9 cellular contexts compared by ENCODE assay signal in the genomic region with DNA sequence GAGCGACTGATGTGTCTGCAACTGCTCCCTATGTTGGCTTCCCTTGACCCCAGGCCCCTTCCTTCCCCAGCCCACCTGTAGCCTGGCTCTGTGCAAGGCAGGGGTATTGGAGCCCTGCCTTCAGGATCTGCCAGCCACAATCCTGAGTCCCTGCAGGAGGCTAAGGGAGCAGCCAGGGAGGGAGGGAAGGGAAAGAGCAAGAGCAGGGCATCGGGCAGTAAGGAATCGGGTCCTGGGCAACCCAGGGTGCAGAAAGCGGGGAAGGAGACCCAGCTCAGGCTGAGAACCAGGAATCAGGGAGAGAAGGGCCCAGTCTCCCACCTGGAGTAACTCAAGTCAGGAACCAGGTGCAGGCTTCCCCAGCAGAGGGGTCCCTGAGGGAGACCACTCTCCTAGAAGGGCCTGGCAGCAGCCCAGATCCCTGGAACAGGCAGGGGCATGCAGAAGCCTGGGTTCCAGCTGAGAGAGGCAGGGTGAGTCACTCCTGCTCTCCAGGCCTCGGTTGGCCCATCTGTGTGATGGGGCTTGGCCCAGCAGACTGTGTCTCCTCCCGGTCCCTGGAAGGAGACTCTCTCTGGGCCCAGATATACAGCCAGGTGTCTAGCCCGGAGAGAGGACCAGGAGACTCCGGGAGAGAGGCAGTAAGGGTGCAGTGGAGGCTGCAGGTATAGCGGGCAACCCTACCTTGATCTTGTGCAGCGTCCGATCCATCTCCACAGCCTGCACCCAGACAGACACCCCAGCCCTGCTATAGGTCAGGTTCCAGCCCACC. TPM values are rescaled to one million over a fixed set of nuclear protein-coding genes. Genes with fewer than 3 reads are reported as not detected.
DNase-seq lines count a peak whose midpoint lies in the region; ATAC-seq and TF ChIP-seq lines count a peak whose summit lies in the region.
"Had no signal": no experiment of that assay in that cellular context is flagged by ENCODE, and none has a peak within 500 bp of the region (broad histone marks: within the 10 kb centered on the region; RNA-seq: fewer than 3 reads in every experiment).

No MANE protein-coding gene starts in this region.

- H3K27ac ChIP-seq in duodenal mucosa (ENCODE audit: low read depth, low read length), result peak overlapping the region; percentile 61

- H3K9ac ChIP-seq in duodenal mucosa (ENCODE audit: low read depth in 1 of 2, low read length in 2 of 2), result peak overlapping the region; percentile 65 to 83

- H3K27me3 ChIP-seq in duodenal mucosa (ENCODE audit: control insufficient read depth in 1 of 2, insufficient read depth in 2 of 2, low read length in 2 of 2), result no peaks in the 10 kb centered on the region

- H3K36me3 Mint-ChIP-seq in IgD-negative memory B cell, result no peaks in the 10 kb centered on the region
- H3K36me3 Mint-ChIP-seq in natural killer cell, result no peaks in the 10 kb centered on the region

- H3K9me3 ChIP-seq in duodenal mucosa (ENCODE audit: control insufficient read depth in 1 of 2, low read length in 2 of 2), result no peaks in the 10 kb centered on the region

- intact Hi-C loops in natural killer cell (cut with micrococcal nuclease), result no loop called here
- intact Hi-C loops in head of caudate nucleus (cut with DNase I), result no loop called here

- H3K4me3 Mint-ChIP-seq in IgD-negative memory B cell (peak overlapping the region; percentile 21 to 90 (median 80)), natural killer cell (peak overlapping the region; percentile 59)

- H3K27ac Mint-ChIP-seq in IgD-negative memory B cell, result peak overlapping the region in 1 of 3 donors; percentile 0
- H3K27ac Mint-ChIP-seq in natural killer cell, result peak overlapping the region in 1 of 2 donors; percentile 57

- H3K27me3 Mint-ChIP-seq in IgD-negative memory B cell, result no peaks in the 10 kb centered on the region
- peaks cover 0 to 7% of the 10 kb centered on the region in 2 donors for H3K27me3 Mint-ChIP-seq in natural killer cell (ENCODE audit: low read depth in 2 of 2)

- H3K9me3 Mint-ChIP-seq in IgD-negative memory B cell (no peaks in the 10 kb centered on the region), natural killer cell (no peaks in the 10 kb centered on the region)

- H3K4me1 ChIP-seq in duodenal mucosa (ENCODE audit: control insufficient read depth in 1 of 2, insufficient read depth in 2 of 2, low read length in 2 of 2), result peaks cover 76 to 86% of the 10 kb centered on the region in 2 donors

- H3K4me3 ChIP-seq in AG10803 (ENCODE audit: low read length) (peak overlapping the region; percentile 46), duodenal mucosa (ENCODE audit: low read depth in 1 of 2, low read length in 2 of 2) (peak overlapping the region; percentile 54 to 77)

- DNase-seq in AG10803 (ENCODE audit: low read depth) (no peak), natural killer cell (no peak), head of caudate nucleus (no peak), NCI-H2196 (lab: John Stamatoyannopoulos, UW; ENCODE audit: unreplicated experiment) (no peak)
- DNase-seq: anterior cingulate cortex had no signal

- H3K4me1 Mint-ChIP-seq in IgD-negative memory B cell, result peaks cover 12 to 21% (median 17%) of the 10 kb centered on the region in 3 donors
- peaks cover 29 to 33% of the 10 kb centered on the region in 2 donors for H3K4me1 Mint-ChIP-seq in natural killer cell

- TF ChIP-seq CTCF in AG10803 (conservative IDR thresholded peaks at IDR 0.05; ENCODE audit: low read length) (no peak), natural killer cell (IDR thresholded peaks at IDR 0.05) (no peak)

- ATAC-seq in natural killer cell (no peak), GM18909 (IDR thresholded peaks at IDR 0.05; ENCODE audit: poor library complexity, unreplicated experiment) (no peak), GM18511 (IDR thresholded peaks at IDR 0.05; ENCODE audit: unreplicated experiment) (no peak)

- peaks cover 0 to 3% of the 10 kb centered on the region in 2 donors for H3K36me3 ChIP-seq in duodenal mucosa (ENCODE audit: control insufficient read depth in 1 of 2, insufficient read depth in 2 of 2, low read length in 2 of 2)

RNA-seq across cellular contexts. Expression of gene STARD10, which starts 13.4 kb away (rescaled TPM):
- 33.4 TPM for polyA plus RNA-seq in IgD-negative memory B cell
- total RNA-seq in natural killer cell, result 10 to 100 TPM; 10.9 to 17.3 (median 11.7) TPM

RNA-seq across cellular contexts. Expression of gene ARAP1, which starts 28.3 kb away (rescaled TPM):
- 20.7 TPM for polyA plus RNA-seq in IgD-negative memory B cell
- 100 to 1,000 TPM; 293 to 327 (median 296) TPM for total RNA-seq in natural killer cell

RNA-seq across cellular contexts. Expression of gene ATG16L2, which starts 33.7 kb away (rescaled TPM):
- 32.1 TPM for polyA plus RNA-seq in IgD-negative memory B cell
- 100 to 1,000 TPM; 172 to 190 (median 179) TPM for total RNA-seq in natural killer cell
